Comparison of ENCODE assay signal across 27 cellular contexts in genomic region chr13:37187611-37188010, GRCh38.
"Had no signal": no experiment of that assay in that cellular context is flagged by ENCODE, and none has a peak within 500 bp of the region (broad histone marks: within the 10 kb centered on the region; RNA-seq: fewer than 3 reads in every experiment).

No MANE protein-coding gene starts in this region.

- H3K27ac Mint-ChIP-seq: activated CD4-positive, alpha-beta T cell treated with anti-CD3 and anti-CD28 coated beads for 36 hours; activated naive CD8-positive, alpha-beta T cell; nephron progenitor cell; stimulated activated effector memory CD8-positive, alpha-beta T cell treated with anti-CD3 and anti-CD28 coated beads, Interleukin-12 subunit alpha, Interleukin-12 subunit beta, amount 100 ng/mL, for 72 hours; stimulated activated naive CD8-positive, alpha-beta T cell treated with anti-CD3 and anti-CD28 coated beads, Interleukin-15, Interleukin-2, amounts not matched to agents 100 ng/mL and 50 ng/mL, for 24 hours; type B pancreatic cell had no signal

- H3K9me3 ChIP-seq: neutrophil, pancreas, psoas muscle, sigmoid colon, thoracic aorta, uterus had no signal

- H3K9me3 Mint-ChIP-seq: nephron progenitor cell, type B pancreatic cell had no signal

- H3K4me3 ChIP-seq: esophagus muscularis mucosa, gastroesophageal sphincter, hepatocyte, pancreas, psoas muscle, sigmoid colon, thoracic aorta, uterus had no signal

- H3K4me1 ChIP-seq: esophagus muscularis mucosa, gastroesophageal sphincter, pancreas, psoas muscle, sigmoid colon, uterus had no signal

- H3K27ac ChIP-seq: esophagus muscularis mucosa, gastroesophageal sphincter, hepatocyte, neutrophil, pancreas, psoas muscle, sigmoid colon, thoracic aorta, uterus had no signal

- H3K4me3 Mint-ChIP-seq: activated CD4-positive, alpha-beta T cell treated with anti-CD3 and anti-CD28 coated beads for 36 hours; activated naive CD8-positive, alpha-beta T cell; nephron progenitor cell; stimulated activated effector memory CD8-positive, alpha-beta T cell treated with anti-CD3 and anti-CD28 coated beads, Interleukin-12 subunit alpha, Interleukin-12 subunit beta, amount 100 ng/mL, for 72 hours; stimulated activated naive CD8-positive, alpha-beta T cell treated with anti-CD3 and anti-CD28 coated beads, Interleukin-15, Interleukin-2, amounts not matched to agents 100 ng/mL and 50 ng/mL, for 24 hours; type B pancreatic cell had no signal

- H3K4me1 Mint-ChIP-seq: activated CD4-positive, alpha-beta T cell treated with anti-CD3 and anti-CD28 coated beads for 36 hours; nephron progenitor cell; stimulated activated effector memory CD8-positive, alpha-beta T cell treated with anti-CD3 and anti-CD28 coated beads, Interleukin-12 subunit alpha, Interleukin-12 subunit beta, amount 100 ng/mL, for 72 hours had no signal

- H3K36me3 Mint-ChIP-seq: activated naive CD8-positive, alpha-beta T cell; stimulated activated effector memory CD8-positive, alpha-beta T cell treated with anti-CD3 and anti-CD28 coated beads, Interleukin-12 subunit alpha, Interleukin-12 subunit beta, amount 100 ng/mL, for 72 hours; type B pancreatic cell had no signal

- H3K27me3 ChIP-seq: esophagus muscularis mucosa, gastroesophageal sphincter, hepatocyte, neutrophil, pancreas, sigmoid colon, uterus had no signal

- DNase-seq: activated CD4-positive, alpha-beta T cell treated with anti-CD3 and anti-CD28 coated beads for 36 hours; activated CD4-positive, alpha-beta T cell treated with anti-CD3 and anti-CD28 coated beads, Interleukin-2, amount 50 U/mL, for 4 hours; activated CD4-positive, CD25-positive, alpha-beta regulatory T cell; activated effector memory CD4-positive, alpha-beta T cell treated with Interleukin-2 at 50 U/mL for 16 hours; activated naive CD4-positive, alpha-beta T cell treated with Interleukin-2 at 50 U/mL for 16 hours; anterior cingulate cortex; caudate nucleus; dermis blood vessel endothelial cell; effector CD4-positive, alpha-beta T cell; left cardiac atrium; left ventricle myocardium superior; nephron progenitor cell; pancreas; psoas muscle; sigmoid colon; small intestine; stimulated activated CD4-positive, alpha-beta T cell treated with anti-CD3 and anti-CD28 coated beads, Interleukin-4, amount 100 ng/mL, for 24 hours; uterus had no signal

- H3K4me2 ChIP-seq: hepatocyte had no signal

- H2AFZ ChIP-seq: hepatocyte had no signal

- H3K36me3 ChIP-seq: esophagus muscularis mucosa, gastroesophageal sphincter, pancreas, sigmoid colon, thoracic aorta, uterus had no signal

- H3K27me3 Mint-ChIP-seq: activated CD4-positive, alpha-beta T cell treated with anti-CD3 and anti-CD28 coated beads for 36 hours; type B pancreatic cell had no signal

- ATAC-seq: activated CD4-positive, alpha-beta T cell treated with anti-CD3 and anti-CD28 coated beads for 36 hours; gastroesophageal sphincter; left cardiac atrium; left ventricle myocardium superior; pancreas; psoas muscle; stimulated activated effector memory CD8-positive, alpha-beta T cell treated with anti-CD3 and anti-CD28 coated beads, Interleukin-12 subunit alpha, Interleukin-12 subunit beta, amount 100 ng/mL, for 72 hours had no signal

- H3K79me2 ChIP-seq: hepatocyte had no signal
